In the genomic region with DNA sequence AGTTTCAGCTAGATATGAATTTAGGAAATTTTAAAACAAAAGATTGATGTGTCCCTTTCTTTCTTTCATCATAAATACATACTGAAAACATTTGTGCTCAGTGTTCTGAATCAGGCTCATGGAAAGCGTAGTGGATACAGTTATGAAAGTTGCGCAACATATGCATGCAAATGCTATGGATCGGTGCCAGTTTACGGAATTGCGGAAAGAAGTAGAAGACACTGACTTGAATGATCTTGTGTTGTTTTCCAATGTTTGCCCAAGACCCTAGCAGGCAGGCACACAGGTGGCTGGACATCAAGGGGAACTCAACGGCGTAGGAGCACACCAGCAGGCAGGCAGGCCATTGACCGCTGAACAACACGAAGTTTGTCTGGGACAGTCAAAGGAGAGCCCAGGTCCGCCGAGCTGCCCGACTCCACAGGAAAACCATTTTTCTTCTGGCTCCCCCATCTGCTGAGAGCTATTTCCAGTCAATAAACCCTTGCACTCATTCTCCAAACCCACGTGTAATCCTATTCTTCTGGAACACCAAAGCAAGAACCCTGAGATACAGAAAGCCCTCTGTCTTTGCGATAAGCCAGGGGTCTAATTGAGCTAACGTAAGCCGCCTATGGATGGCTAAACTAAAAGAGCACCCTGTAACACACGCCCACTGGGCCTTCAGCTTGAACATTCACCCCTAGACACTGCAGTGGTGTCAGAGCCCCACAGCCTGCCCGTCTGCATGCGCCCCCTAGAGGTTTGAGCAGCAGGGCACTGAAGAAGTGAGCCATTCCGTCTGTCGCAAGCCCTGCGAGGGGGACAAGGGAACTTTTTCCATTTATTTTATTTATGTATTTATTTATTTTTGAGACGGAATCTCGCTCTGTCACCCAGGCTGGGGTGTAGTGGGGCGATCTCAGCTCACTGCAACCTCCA, we compare ENCODE assay signal across 2 cellular contexts.
TF ChIP-seq lines count a peak whose summit lies in the region.

No MANE protein-coding gene starts in this region.

TF ChIP-seq in HepG2, 621 proteins besides CTCF, POLR2A, EP300 and RAD21:
- TF ChIP-seq TFDP2 (CRISPR knock-in tag; IDR thresholded peaks at IDR 0.05), result no peak
- TF ChIP-seq MED1 (CRISPR knock-in tag; IDR thresholded peaks at IDR 0.05), result no peak
- TF ChIP-seq, protein P1, sequence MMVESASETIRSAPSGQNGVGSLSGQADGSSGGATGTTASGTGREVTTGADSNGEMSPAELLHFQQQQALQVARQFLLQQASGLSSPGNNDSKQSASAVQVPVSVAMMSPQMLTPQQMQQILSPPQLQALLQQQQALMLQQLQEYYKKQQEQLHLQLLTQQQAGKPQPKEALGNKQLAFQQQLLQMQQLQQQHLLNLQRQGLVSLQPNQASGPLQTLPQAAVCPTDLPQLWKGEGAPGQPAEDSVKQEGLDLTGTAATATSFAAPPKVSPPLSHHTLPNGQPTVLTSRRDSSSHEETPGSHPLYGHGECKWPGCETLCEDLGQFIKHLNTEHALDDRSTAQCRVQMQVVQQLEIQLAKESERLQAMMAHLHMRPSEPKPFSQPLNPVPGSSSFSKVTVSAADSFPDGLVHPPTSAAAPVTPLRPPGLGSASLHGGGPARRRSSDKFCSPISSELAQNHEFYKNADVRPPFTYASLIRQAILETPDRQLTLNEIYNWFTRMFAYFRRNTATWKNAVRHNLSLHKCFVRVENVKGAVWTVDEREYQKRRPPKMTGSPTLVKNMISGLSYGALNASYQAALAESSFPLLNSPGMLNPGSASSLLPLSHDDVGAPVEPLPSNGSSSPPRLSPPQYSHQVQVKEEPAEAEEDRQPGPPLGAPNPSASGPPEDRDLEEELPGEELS (CRISPR knock-in tag; IDR thresholded peaks at IDR 0.05), result no peak
- TF ChIP-seq CEBPB (IDR thresholded peaks at IDR 0.05; ENCODE audit: borderline replicate concordance, low read depth, low read length), result peak; percentile 95
- TF ChIP-seq CEBPG (CRISPR knock-in tag; IDR thresholded peaks at IDR 0.05), result peak; percentile 85
- no peak for TF ChIP-seq THYN1 (CRISPR knock-in tag; IDR thresholded peaks at IDR 0.05; ENCODE audit: borderline replicate concordance, low read depth)
- no peak for TF ChIP-seq CREM (IDR thresholded peaks at IDR 0.05)
- TF ChIP-seq CREM (CRISPR knock-in tag; IDR thresholded peaks at IDR 0.05), result no peak
- TF ChIP-seq, protein P2, sequence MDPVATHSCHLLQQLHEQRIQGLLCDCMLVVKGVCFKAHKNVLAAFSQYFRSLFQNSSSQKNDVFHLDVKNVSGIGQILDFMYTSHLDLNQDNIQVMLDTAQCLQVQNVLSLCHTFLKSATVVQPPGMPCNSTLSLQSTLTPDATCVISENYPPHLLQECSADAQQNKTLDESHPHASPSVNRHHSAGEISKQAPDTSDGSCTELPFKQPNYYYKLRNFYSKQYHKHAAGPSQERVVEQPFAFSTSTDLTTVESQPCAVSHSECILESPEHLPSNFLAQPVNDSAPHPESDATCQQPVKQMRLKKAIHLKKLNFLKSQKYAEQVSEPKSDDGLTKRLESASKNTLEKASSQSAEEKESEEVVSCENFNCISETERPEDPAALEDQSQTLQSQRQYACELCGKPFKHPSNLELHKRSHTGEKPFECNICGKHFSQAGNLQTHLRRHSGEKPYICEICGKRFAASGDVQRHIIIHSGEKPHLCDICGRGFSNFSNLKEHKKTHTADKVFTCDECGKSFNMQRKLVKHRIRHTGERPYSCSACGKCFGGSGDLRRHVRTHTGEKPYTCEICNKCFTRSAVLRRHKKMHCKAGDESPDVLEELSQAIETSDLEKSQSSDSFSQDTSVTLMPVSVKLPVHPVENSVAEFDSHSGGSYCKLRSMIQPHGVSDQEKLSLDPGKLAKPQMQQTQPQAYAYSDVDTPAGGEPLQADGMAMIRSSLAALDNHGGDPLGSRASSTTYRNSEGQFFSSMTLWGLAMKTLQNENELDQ (CRISPR knock-in tag; IDR thresholded peaks at IDR 0.05; ENCODE audit: borderline replicate concordance), result no peak
- no peak for TF ChIP-seq ZMAT5 (CRISPR knock-in tag; IDR thresholded peaks at IDR 0.05; ENCODE audit: borderline replicate concordance, low read depth)
- no peak for TF ChIP-seq ZNF576 (CRISPR knock-in tag; IDR thresholded peaks at IDR 0.05)
- TF ChIP-seq STAG1 (CRISPR knock-in tag; IDR thresholded peaks at IDR 0.05), result peak; percentile 24; the same call in 1 of the 2 replicates
- no peak for TF ChIP-seq PHB2 (IDR thresholded peaks at IDR 0.05; ENCODE audit: partially characterized antibody)
- TF ChIP-seq PHF20 (CRISPR knock-in tag; IDR thresholded peaks at IDR 0.05), result no peak
- TF ChIP-seq RNF2 (conservative IDR thresholded peaks at IDR 0.05; ENCODE audit: low read depth), result no peak

TF ChIP-seq in GM12891, 5 proteins besides CTCF, POLR2A, EP300 and RAD21:
- TF ChIP-seq SPI1 (IDR thresholded peaks at IDR 0.05; ENCODE audit: low read depth, low read length) (no peak), POLR2AphosphoS5 (IDR thresholded peaks at IDR 0.05; ENCODE audit: low read depth, low read length) (no peak), TAF1 (IDR thresholded peaks at IDR 0.05; ENCODE audit: low read depth, low read length) (no peak), POU2F2 (IDR thresholded peaks at IDR 0.05; ENCODE audit: low read depth, low read length) (no peak), PAX5 (IDR thresholded peaks at IDR 0.05; ENCODE audit: insufficient read depth, low read length, severe bottlenecking) (no peak)
